Comparison of ENCODE assay signal across 23 cellular contexts in genomic region chr9:125532812-125533594, GRCh38.
A peak's percentile ranks its signal among the peaks of the same experiment; 100 is the strongest.
DNase-seq lines count a peak whose midpoint lies in the region; ATAC-seq, FAIRE-seq and TF ChIP-seq lines count a peak whose summit lies in the region.
"Had no signal": no experiment of that assay in that cellular context is flagged by ENCODE, and none has a peak within 500 bp of the region (broad histone marks: within the 10 kb centered on the region; RNA-seq: fewer than 3 reads in every experiment).

No MANE protein-coding gene starts in this region.

- CTCF ChIA-PET in A549 (lab: Yijun Ruan, JAX) (interaction anchor here (1.1 kb wide), 2 partner anchors 15 to 23 kb away, joined by 3 read pairs; no protein-coding TSS in a partner anchor), HEK293 (lab: Yijun Ruan, JAX) (interaction anchor here (0.7 to 1.2 kb wide), 2 partner anchors 9 kb away, joined by 3 read pairs; no protein-coding TSS in a partner anchor)

- H3K36me3 ChIP-seq in HEK293 (ENCODE audit: control insufficient read depth in 2 of 2, insufficient read depth in 1 of 2, low read length in 2 of 2), result no peaks in the 10 kb centered on the region
- no peaks in the 10 kb centered on the region for H3K36me3 ChIP-seq in esophagus muscularis mucosa
- H3K36me3 ChIP-seq: Peyer's patch had no signal

- H3K4me1 ChIP-seq in A549 (peaks cover 38% of the 10 kb centered on the region), HEK293 (ENCODE audit: control insufficient read depth, insufficient read depth, low read length) (peaks cover 12% of the 10 kb centered on the region), esophagus muscularis mucosa (peaks cover 13 to 28% (median 23%) of the 10 kb centered on the region in 4 donors)

- ATAC-seq in A549 (no peak), HG02870 (IDR thresholded peaks at IDR 0.05; ENCODE audit: unreplicated experiment) (no peak), HG03025 (IDR thresholded peaks at IDR 0.05; ENCODE audit: low FRiP score, unreplicated experiment) (no peak)
- ATAC-seq: CD8-positive, alpha-beta T cell; SK-N-SH treated with all-trans-retinoic acid at 6 μM for 48 hours had no signal

- no peak overlapping the region for H3K4me3 ChIP-seq in A549
- no peak overlapping the region for H3K4me3 ChIP-seq in HEK293 (ENCODE audit: low read depth, low read length)
- H3K4me3 ChIP-seq in esophagus muscularis mucosa, result no peak overlapping the region
- H3K4me3 ChIP-seq: Peyer's patch had no signal

- no peak for TF ChIP-seq EP300 in A549 (IDR thresholded peaks at IDR 0.05)
- no peak for TF ChIP-seq EP300 in esophagus muscularis mucosa (IDR thresholded peaks at IDR 0.05)

- TF ChIP-seq POLR2A in A549 (IDR thresholded peaks at IDR 0.05; ENCODE audit: low read length) (no peak), esophagus muscularis mucosa (IDR thresholded peaks at IDR 0.05; ENCODE audit: low read depth) (no peak)

- peak overlapping the region in 1 of 2 experiments; percentile 40; a peak in 2 of 6 replicates for H3K27ac ChIP-seq in A549
- no peak overlapping the region for H3K27ac ChIP-seq in HEK293 (ENCODE audit: extremely low read depth, low read depth, low read length)
- H3K27ac ChIP-seq in esophagus muscularis mucosa (replicated peaks in 1 of 4), result no peak overlapping the region
- H3K27ac ChIP-seq: 22Rv1, KMS-11, Peyer's patch had no signal

- peaks cover 2% of the 10 kb centered on the region for H3K36me3 Mint-ChIP-seq in progenitor cell of endocrine pancreas (ENCODE audit: insufficient read depth)

- no peak for TF ChIP-seq CTCF in A549 (IDR thresholded peaks at IDR 0.05)
- no peak for TF ChIP-seq CTCF in HEK293 (tag by site-specific recombination; IDR thresholded peaks at IDR 0.05)
- TF ChIP-seq CTCF in esophagus muscularis mucosa (IDR thresholded peaks at IDR 0.05), result no peak
- TF ChIP-seq CTCF in progenitor cell of endocrine pancreas (IDR thresholded peaks at IDR 0.05; ENCODE audit: unreplicated experiment), result no peak

- no peaks in the 10 kb centered on the region for H3K9me3 Mint-ChIP-seq in progenitor cell of endocrine pancreas (ENCODE audit: low read depth)
- H3K9me3 Mint-ChIP-seq: CD8-positive, alpha-beta T cell had no signal

- H3K9me3 ChIP-seq in A549, result no peaks in the 10 kb centered on the region
- H3K9me3 ChIP-seq in HEK293 (ENCODE audit: control insufficient read depth, insufficient read depth, low read depth, low read length), result no peaks in the 10 kb centered on the region
- H3K9me3 ChIP-seq in esophagus muscularis mucosa, result no peaks in the 10 kb centered on the region
- H3K9me3 ChIP-seq: Peyer's patch had no signal

- WGBS in A549 (ENCODE audit: missing lambda C conversion rate), result 68% methylated on average over 10 of the region's 10 CpGs
- WGBS in esophagus muscularis mucosa, result 93% methylated on average over 10 of the region's 10 CpGs

- H3K27me3 ChIP-seq in esophagus muscularis mucosa, result no peaks in the 10 kb centered on the region
- H3K27me3 ChIP-seq: Peyer's patch had no signal

- H3K4me1 Mint-ChIP-seq in progenitor cell of endocrine pancreas (ENCODE audit: low read depth), result peaks cover 9% of the 10 kb centered on the region

- DNase-seq in A549 (ENCODE audit: low read depth in 1 of 2, low spot score in 1 of 2), result no peak
- DNase-seq in esophagus muscularis mucosa (ENCODE audit: extremely low spot score), result peak; percentile 19
- DNase-seq in progenitor cell of endocrine pancreas (ENCODE audit: low spot score, unreplicated experiment), result no peak
- no peak for DNase-seq in activated T-cell treated with anti-CD3 and anti-CD28 coated beads for 4 hours
- DNase-seq in NCI-H510A treated with DMSO at 0.1 percent for 48 hours (lab: John Stamatoyannopoulos, UW), result no peak
- DNase-seq: C1 segment of cervical spinal cord; Calu3; CD8-positive, alpha-beta T cell; DMS153; GF-D8; H7; NCI-H1092 treated with DMSO at 0.1 percent for 48 hours; NCI-H1436 treated with DMSO at 0.1 percent for 48 hours; NCI-H1930; NCI-H2227 treated with DMSO at 0.1 percent for 48 hours; NCI-H510A; Peyer's patch had no signal

- H3K27ac Mint-ChIP-seq in progenitor cell of endocrine pancreas, result peak overlapping the region; percentile 83
- H3K27ac Mint-ChIP-seq: CD8-positive, alpha-beta T cell had no signal

- intact Hi-C loops in esophagus muscularis mucosa (cut with DNase I), result no loop called here

- H3K4me3 Mint-ChIP-seq in progenitor cell of endocrine pancreas (ENCODE audit: low read depth), result no peak overlapping the region
- H3K4me3 Mint-ChIP-seq: CD8-positive, alpha-beta T cell had no signal

- no peak for FAIRE-seq in A549 (lab: Jason Lieb, UNC)

- TF ChIP-seq RAD21 in A549 (conservative IDR thresholded peaks at IDR 0.05 in 1 of 2, IDR thresholded peaks at IDR 0.05 in 1 of 2), result no peak

- no peaks in the 10 kb centered on the region for H3K27me3 Mint-ChIP-seq in progenitor cell of endocrine pancreas

- H3K4me2 ChIP-seq in A549, result peak overlapping the region; percentile 48
- H3K4me2 ChIP-seq: KMS-11 had no signal

- POLR2A ChIA-PET in A549 (lab: Yijun Ruan, JAX), result no interaction called here
- POLR2A ChIA-PET in HEK293 (lab: Yijun Ruan, JAX), result no interaction called here

TF ChIP-seq in A549, 52 proteins besides CTCF, POLR2A, EP300 and RAD21:
- TF ChIP-seq ESRRA (IDR thresholded peaks at IDR 0.05; ENCODE audit: borderline replicate concordance, low read length) (no peak), RCOR1 (IDR thresholded peaks at IDR 0.05; ENCODE audit: low read depth, low read length) (no peak), ZSCAN20 (CRISPR knock-in tag; IDR thresholded peaks at IDR 0.05) (no peak), MAZ (IDR thresholded peaks at IDR 0.05; ENCODE audit: borderline replicate concordance, low read depth, low read length) (no peak), EHMT2 (IDR thresholded peaks at IDR 0.05; ENCODE audit: low read depth) (no peak), HOXB5 (CRISPR knock-in tag; IDR thresholded peaks at IDR 0.05) (no peak), ZNF302 (CRISPR knock-in tag; IDR thresholded peaks at IDR 0.05) (no peak), ZFP36 (IDR thresholded peaks at IDR 0.05; ENCODE audit: borderline replicate concordance, partially characterized antibody) (no peak)

TF ChIP-seq in HEK293, 187 proteins besides CTCF, POLR2A, EP300 and RAD21:
- TF ChIP-seq, protein P1, sequence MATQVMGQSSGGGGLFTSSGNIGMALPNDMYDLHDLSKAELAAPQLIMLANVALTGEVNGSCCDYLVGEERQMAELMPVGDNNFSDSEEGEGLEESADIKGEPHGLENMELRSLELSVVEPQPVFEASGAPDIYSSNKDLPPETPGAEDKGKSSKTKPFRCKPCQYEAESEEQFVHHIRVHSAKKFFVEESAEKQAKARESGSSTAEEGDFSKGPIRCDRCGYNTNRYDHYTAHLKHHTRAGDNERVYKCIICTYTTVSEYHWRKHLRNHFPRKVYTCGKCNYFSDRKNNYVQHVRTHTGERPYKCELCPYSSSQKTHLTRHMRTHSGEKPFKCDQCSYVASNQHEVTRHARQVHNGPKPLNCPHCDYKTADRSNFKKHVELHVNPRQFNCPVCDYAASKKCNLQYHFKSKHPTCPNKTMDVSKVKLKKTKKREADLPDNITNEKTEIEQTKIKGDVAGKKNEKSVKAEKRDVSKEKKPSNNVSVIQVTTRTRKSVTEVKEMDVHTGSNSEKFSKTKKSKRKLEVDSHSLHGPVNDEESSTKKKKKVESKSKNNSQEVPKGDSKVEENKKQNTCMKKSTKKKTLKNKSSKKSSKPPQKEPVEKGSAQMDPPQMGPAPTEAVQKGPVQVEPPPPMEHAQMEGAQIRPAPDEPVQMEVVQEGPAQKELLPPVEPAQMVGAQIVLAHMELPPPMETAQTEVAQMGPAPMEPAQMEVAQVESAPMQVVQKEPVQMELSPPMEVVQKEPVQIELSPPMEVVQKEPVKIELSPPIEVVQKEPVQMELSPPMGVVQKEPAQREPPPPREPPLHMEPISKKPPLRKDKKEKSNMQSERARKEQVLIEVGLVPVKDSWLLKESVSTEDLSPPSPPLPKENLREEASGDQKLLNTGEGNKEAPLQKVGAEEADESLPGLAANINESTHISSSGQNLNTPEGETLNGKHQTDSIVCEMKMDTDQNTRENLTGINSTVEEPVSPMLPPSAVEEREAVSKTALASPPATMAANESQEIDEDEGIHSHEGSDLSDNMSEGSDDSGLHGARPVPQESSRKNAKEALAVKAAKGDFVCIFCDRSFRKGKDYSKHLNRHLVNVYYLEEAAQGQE (tag by site-specific recombination; IDR thresholded peaks at IDR 0.05), result no peak
- peak; percentile 97 for TF ChIP-seq ZNF184 (tag by site-specific recombination; IDR thresholded peaks at IDR 0.05)
